In the genomic region with DNA sequence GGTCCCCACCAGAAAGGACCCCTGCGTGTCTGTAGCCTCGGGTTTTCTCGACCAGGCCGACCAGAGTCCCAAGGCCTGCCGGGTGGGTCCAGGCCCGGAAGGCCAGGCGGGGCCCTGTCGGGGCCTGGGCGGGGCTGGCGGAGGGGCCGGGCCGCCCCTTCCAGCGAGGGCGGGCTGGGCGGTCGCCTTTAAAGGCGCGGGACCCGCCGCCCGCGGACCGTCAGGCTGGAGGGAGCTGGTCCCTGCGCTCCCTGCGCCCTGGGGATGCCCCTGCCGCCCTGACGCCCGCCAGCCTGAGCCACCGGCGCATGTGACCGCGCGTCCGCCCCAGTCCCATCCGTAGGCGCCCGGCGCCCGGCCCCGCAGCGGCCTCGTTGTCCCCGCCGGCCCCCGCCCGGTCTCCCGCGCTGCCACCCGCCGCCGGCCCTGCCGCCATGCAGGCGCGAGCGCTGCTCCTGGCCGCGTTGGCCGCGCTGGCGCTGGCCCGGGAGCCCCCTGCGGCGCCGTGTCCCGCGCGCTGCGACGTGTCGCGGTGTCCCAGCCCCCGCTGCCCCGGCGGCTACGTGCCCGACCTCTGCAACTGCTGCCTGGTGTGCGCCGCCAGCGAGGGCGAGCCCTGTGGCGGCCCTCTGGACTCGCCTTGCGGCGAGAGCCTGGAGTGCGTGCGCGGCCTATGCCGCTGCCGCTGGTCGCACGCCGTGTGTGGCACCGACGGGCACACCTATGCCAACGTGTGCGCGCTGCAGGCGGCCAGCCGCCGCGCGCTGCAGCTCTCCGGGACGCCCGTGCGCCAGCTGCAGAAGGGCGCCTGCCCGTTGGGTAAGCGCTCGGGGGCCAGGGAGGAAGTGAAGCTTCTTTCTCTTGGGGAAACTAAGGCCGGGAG, we compare ENCODE assay signal across 8 cellular contexts. TPM values are rescaled to one million over a fixed set of nuclear protein-coding genes. Genes with fewer than 3 reads are reported as not detected.
DNase-seq lines count a peak whose midpoint lies in the region; ATAC-seq and TF ChIP-seq lines count a peak whose summit lies in the region.

A gene (plus strand): TSS at position 220 of the 883 bp plus-strand sequence. CDS start 215 bp downstream, at position 435.

- POLR2A ChIA-PET in naive thymus-derived CD4-positive, alpha-beta T cell (lab: Charles Lee), result no interaction called here

- H3K9me3 ChIP-seq in fibroblast of lung (ENCODE audit: control insufficient read depth, insufficient read depth, low read depth, low read length), result no peaks in the 10 kb centered on the region
- no peaks in the 10 kb centered on the region for H3K9me3 ChIP-seq in naive thymus-derived CD4-positive, alpha-beta T cell (ENCODE audit: control insufficient read depth in 2 of 3, low read length in 3 of 3)

- peak within 1 kb of the TSS in 1 of 4 experiments; percentile 40 for H3K4me3 ChIP-seq in fibroblast of lung (replicated peaks in 1 of 4; ENCODE audit: control extremely low read depth in 1 of 4, insufficient read depth in 1 of 4, low read depth in 3 of 4, low read length in 4 of 4)
- H3K4me3 ChIP-seq in naive thymus-derived CD4-positive, alpha-beta T cell (ENCODE audit: low read length), result no peak within 1 kb of the TSS

- no peak for TF ChIP-seq CTCF in fibroblast of lung (conservative IDR thresholded peaks at IDR 0.05 in 1 of 2, IDR thresholded peaks at IDR 0.05 in 1 of 2; ENCODE audit: low read depth in 1 of 2, low read length in 2 of 2)

- H3K27ac ChIP-seq in fibroblast of lung (ENCODE audit: insufficient read depth, low read length), result no peak within 1 kb of the TSS
- H3K27ac ChIP-seq in naive thymus-derived CD4-positive, alpha-beta T cell (ENCODE audit: low read depth, low read length), result no peak within 1 kb of the TSS

- CTCF ChIA-PET in naive thymus-derived CD4-positive, alpha-beta T cell (lab: Charles Lee), result interaction anchor here (1.0 kb wide), 1 partner anchor 13 kb away, joined by 3 read pairs; no protein-coding TSS in a partner anchor

- peak within 1 kb of the TSS; percentile 51 for H3K4me2 ChIP-seq in fibroblast of lung (ENCODE audit: extremely low read depth, insufficient read depth, low read length)

- ATAC-seq in naive thymus-derived CD4-positive, alpha-beta T cell, result peak; percentile 20

- no peak within 1 kb of the TSS for H3K4me3 Mint-ChIP-seq in naive thymus-derived CD4-positive, alpha-beta T cell

- no peak within 1 kb of the TSS for H2AFZ ChIP-seq in fibroblast of lung (ENCODE audit: low read length)

- H4K20me1 ChIP-seq in fibroblast of lung (ENCODE audit: control insufficient read depth, extremely low read depth, insufficient read depth, low read length), result no peaks in the 10 kb centered on the region

- peaks cover 5% of the 10 kb centered on the region for H3K4me1 ChIP-seq in fibroblast of lung (ENCODE audit: control insufficient read depth, extremely low read depth, insufficient read depth, low read length)
- H3K4me1 ChIP-seq in naive thymus-derived CD4-positive, alpha-beta T cell (ENCODE audit: control insufficient read depth in 2 of 2, insufficient read depth in 2 of 2, low read length in 2 of 2), result no peaks in the 10 kb centered on the region

- H3K27ac Mint-ChIP-seq in naive thymus-derived CD4-positive, alpha-beta T cell, result peak within 1 kb of the TSS in 1 of 9 donors; percentile 48

- H3K79me2 ChIP-seq in fibroblast of lung (ENCODE audit: control insufficient read depth, insufficient read depth, low read length), result no peaks in the 10 kb centered on the region

- no peaks in the 10 kb centered on the region for H3K36me3 ChIP-seq in fibroblast of lung (ENCODE audit: control insufficient read depth, insufficient read depth, low read length)
- no peaks in the 10 kb centered on the region for H3K36me3 ChIP-seq in naive thymus-derived CD4-positive, alpha-beta T cell (ENCODE audit: control insufficient read depth in 2 of 3, insufficient read depth in 3 of 3, low read length in 3 of 3)

- no peak within 1 kb of the TSS for H3K9ac ChIP-seq in fibroblast of lung (ENCODE audit: insufficient read depth, low read length)

- DNase-seq in AG08395 (ENCODE audit: low spot score), result peak; percentile 63
- DNase-seq in NCI-H2227 (lab: John Stamatoyannopoulos, UW; ENCODE audit: unreplicated experiment), result peak; percentile 47
- DNase-seq in fibroblast of lung (ENCODE audit: low read depth in 2 of 2), result peak; percentile 48 to 49
- no peak for DNase-seq in naive thymus-derived CD4-positive, alpha-beta T cell
- DNase-seq in activated effector memory CD4-positive, alpha-beta T cell treated with Interleukin-2 at 50 U/mL for 16 hours, result no peak
- DNase-seq in stimulated activated CD4-positive, alpha-beta T cell treated with anti-CD3 and anti-CD28 coated beads, Interleukin-15, amount 100 ng/mL, for 24 hours, result no peak
- no peak for DNase-seq in RPMI8226
- no peak for DNase-seq in SIG-M5 (lab: John Stamatoyannopoulos, UW)

- no peaks in the 10 kb centered on the region for H3K36me3 Mint-ChIP-seq in naive thymus-derived CD4-positive, alpha-beta T cell

- peaks cover 0 to 7% (median 0%) of the 10 kb centered on the region in 7 donors for H3K4me1 Mint-ChIP-seq in naive thymus-derived CD4-positive, alpha-beta T cell

- no peaks in the 10 kb centered on the region for H3K9me3 Mint-ChIP-seq in naive thymus-derived CD4-positive, alpha-beta T cell

- H3K27me3 Mint-ChIP-seq in naive thymus-derived CD4-positive, alpha-beta T cell, result peaks cover 18 to 46% (median 21%) of the 10 kb centered on the region in 5 donors

- H3K27me3 ChIP-seq in fibroblast of lung (ENCODE audit: control insufficient read depth, insufficient read depth, low read length), result peaks cover 20% of the 10 kb centered on the region
- H3K27me3 ChIP-seq in naive thymus-derived CD4-positive, alpha-beta T cell (ENCODE audit: control insufficient read depth in 2 of 2, insufficient read depth in 2 of 2, low read length in 2 of 2), result no peaks in the 10 kb centered on the region

- intact Hi-C loops in naive thymus-derived CD4-positive, alpha-beta T cell (cut with micrococcal nuclease), result no loop called here

RNA-seq across cellular contexts. Expression of the gene that starts here (rescaled TPM):
- total RNA-seq in fibroblast of lung, result 2.6 and 2.8 TPM in 2 replicates
- polyA plus RNA-seq in fibroblast of lung, result 1.0 and 3.5 TPM in 2 replicates
- 1.3 and 4.3 TPM in 2 replicates for polyA plus RNA-seq in fibroblast of lung (2012)
- 0.63 and 2.9 TPM in 2 replicates for polyA minus RNA-seq in fibroblast of lung (ENCODE audit: low replicate concordance)
- not detected for total RNA-seq in naive thymus-derived CD4-positive, alpha-beta T cell
- polyA plus RNA-seq in naive thymus-derived CD4-positive, alpha-beta T cell, result not detected

Comparison
In these comparisons a context has a peak if more than half of its experiments do, and no peak if none do; other contexts are left out.
1. Peak in ATAC-seq in naive thymus-derived CD4-positive, alpha-beta T cell; RNA of the gene not detected or under 1 TPM.
2. DNase-seq: peak in AG08395 (single experiment), NCI-H2227 (single experiment) and fibroblast of lung (2 of 2); none in naive thymus-derived CD4-positive, alpha-beta T cell (0 of 9), activated effector memory CD4-positive, alpha-beta T cell treated with Interleukin-2 at 50 U/mL for 16 hours (single experiment), stimulated activated CD4-positive, alpha-beta T cell treated with anti-CD3 and anti-CD28 coated beads, Interleukin-15, amount 100 ng/mL, for 24 hours (single experiment), RPMI8226 (single experiment) and SIG-M5 (single experiment).